Comparison of ENCODE assay signal across 22 cellular contexts in genomic region chr1:2375246-2375922, GRCh38. TPM values are rescaled to one million over a fixed set of nuclear protein-coding genes. Genes with fewer than 3 reads are reported as not detected.
DNase-seq lines count a peak whose midpoint lies in the region; ATAC-seq lines count a peak whose summit lies in the region.
"Had no signal": no experiment of that assay in that cellular context is flagged by ENCODE, and none has a peak within 500 bp of the region (broad histone marks: within the 10 kb centered on the region; RNA-seq: fewer than 3 reads in every experiment).

No MANE protein-coding gene starts in this region.

- no peak overlapping the region for H3K4me3 ChIP-seq in BLaER1
- H3K4me3 ChIP-seq: colonic mucosa, psoas muscle, smooth muscle cell had no signal

- ATAC-seq in HG03196 (IDR thresholded peaks at IDR 0.05; ENCODE audit: unreplicated experiment) (no peak), HG02759 (IDR thresholded peaks at IDR 0.05; ENCODE audit: unreplicated experiment) (no peak)
- ATAC-seq: activated CD8-positive, alpha-beta T cell treated with anti-CD3 and anti-CD28 coated beads for 36 hours; activated naive CD4-positive, alpha-beta T cell treated with anti-CD3 and anti-CD28 coated beads, Interleukin-2, amount 50 U/mL, for 72 hours; psoas muscle had no signal

- peaks cover 85% of the 10 kb centered on the region for H4K20me1 ChIP-seq in BLaER1

- in situ Hi-C loops in G401 (cut with HindIII; ENCODE audit: low sequenced_read_pairs): no loop called here

- peaks cover 89% of the 10 kb centered on the region for H3K27me3 ChIP-seq in BLaER1
- H3K27me3 ChIP-seq: colonic mucosa, neutrophil had no signal

- peak overlapping the region; percentile 75 for H3K4me2 ChIP-seq in BLaER1
- H3K4me2 ChIP-seq: smooth muscle cell had no signal

- H3K36me3 ChIP-seq in BLaER1: no peaks in the 10 kb centered on the region
- H3K36me3 ChIP-seq: colonic mucosa, neutrophil had no signal

- DNase-seq in G401 (ENCODE audit: low spot score) (peak; percentile 54), iPS-NIHi11 (ENCODE audit: low spot score) (peak; percentile 12), posterior vena cava (ENCODE audit: low spot score) (peak; percentile 78), NCI-H1417 (lab: John Stamatoyannopoulos, UW) (no peak)
- DNase-seq: activated CD4-positive, CD25-positive, alpha-beta regulatory T cell treated with anti-CD3 and anti-CD28 coated beads, Interleukin-2, amount 50 U/mL, for 72 hours; activated CD8-positive, alpha-beta T cell treated with anti-CD3 and anti-CD28 coated beads for 36 hours; activated T-cell treated with anti-CD3 and anti-CD28 coated beads for 4 hours; anterior cingulate cortex; CD4-positive, CD25-positive, alpha-beta regulatory T cell; colonic mucosa; effector CD8-positive, alpha-beta T cell; NCI-H187; stimulated activated CD4-positive, alpha-beta T cell treated with anti-CD3 and anti-CD28 coated beads, Interleukin-2, amount 100 ng/mL, for 48 hours had no signal

- intact Hi-C loops in posterior vena cava (cut with DNase I): no loop called here

- no peak overlapping the region for H3K9ac ChIP-seq in BLaER1

- no peaks in the 10 kb centered on the region for H3K9me3 ChIP-seq in BLaER1
- H3K9me3 ChIP-seq: colonic mucosa, neutrophil, psoas muscle had no signal

- H3K4me1 ChIP-seq in BLaER1: peaks cover 42% of the 10 kb centered on the region
- H3K4me1 ChIP-seq: colonic mucosa, psoas muscle had no signal

- H3K27ac ChIP-seq in BLaER1: no peak overlapping the region
- H3K27ac ChIP-seq: colonic mucosa, epithelial cell of prostate, HL-60, neutrophil, psoas muscle had no signal

RNA-seq across cellular contexts. Expression of gene MORN1, which starts 16.0 kb away (rescaled TPM):
- 8.9 and 29.1 TPM in 2 replicates for total RNA-seq in G401 (2014; rRNA removed; shearing (Covaris generic))
- total RNA-seq in posterior vena cava: 1 to 10 TPM; 3.8 to 5.5 TPM

RNA-seq across cellular contexts. Expression of gene RER1, which starts 16.3 kb away (rescaled TPM):
- 43.3 and 56.2 TPM in 2 replicates for total RNA-seq in G401 (2014; rRNA removed; shearing (Covaris generic))
- total RNA-seq in posterior vena cava: 100 to 1,000 TPM in 1 of 2 donors, 10 to 100 TPM in 1; 93.7 to 101 TPM

RNA-seq across cellular contexts. Expression of gene PEX10, which starts 37.0 kb away (rescaled TPM):
- 84.2 and 96.0 TPM in 2 replicates for total RNA-seq in G401 (2014; rRNA removed; shearing (Covaris generic))
- total RNA-seq in posterior vena cava: 10 to 100 TPM; 10.9 to 13.1 TPM

Comparison
In these comparisons a context has a peak if more than half of its experiments do, and no peak if none do; other contexts are left out.
1. DNase-seq: peak in G401 (single experiment), iPS-NIHi11 (single experiment) and posterior vena cava (single experiment); none in NCI-H1417 (0 of 3).